Comparison of ENCODE assay signal across 27 cellular contexts in genomic region chr17:73482674-73483293, GRCh38.
"Had no signal": no experiment of that assay in that cellular context is flagged by ENCODE, and none has a peak within 500 bp of the region (broad histone marks: within the 10 kb centered on the region; RNA-seq: fewer than 3 reads in every experiment).

No MANE protein-coding gene starts in this region.

- DNase-seq: activated CD4-positive, alpha-beta T cell treated with anti-CD3 and anti-CD28 coated beads for 36 hours; activated CD4-positive, alpha-beta T cell treated with anti-CD3 and anti-CD28 coated beads, Interleukin-2, amount 50 U/mL, for 48 hours; activated CD8-positive, alpha-beta memory T cell treated with anti-CD3 and anti-CD28 coated beads, Interleukin-2, amount 50 U/mL, for 48 hours; activated naive CD4-positive, alpha-beta T cell; activated T-cell treated with anti-CD3 and anti-CD28 coated beads, Interleukin-2, amount 50 U/mL, for 4 hours; adrenal gland; brain microvascular endothelial cell; caudate nucleus; effector memory CD8-positive, alpha-beta T cell; gastrocnemius medialis; head of caudate nucleus; hypothalamus; left ventricle myocardium superior; pancreas; sigmoid colon; stimulated activated CD4-positive, alpha-beta T cell treated with anti-CD3 and anti-CD28 coated beads, Interleukin-2, amount 100 ng/mL, for 48 hours; stimulated activated naive CD8-positive, alpha-beta T cell treated with anti-CD3 and anti-CD28 coated beads, Interleukin-15, Interleukin-2, amounts not matched to agents 100 U/mL and 50 U/mL, for 24 hours; T-helper 9 cell; thyroid gland; upper lobe of right lung had no signal

- H3K27ac Mint-ChIP-seq: activated CD4-positive, alpha-beta T cell treated with anti-CD3 and anti-CD28 coated beads for 36 hours; activated naive CD8-positive, alpha-beta T cell; activated T-helper 2 cell treated with anti-CD3 and anti-CD28 coated beads, Interferon-gamma antibody, Interleukin-2, Interleukin-4, amounts not matched to agents 10 μg/mL and 5 μg/mL and 100 μg/mL, durations not matched to agents 14 hours and 24 hours and 36 hours; effector memory CD8-positive, alpha-beta T cell; nephron had no signal

- H3K4me1 Mint-ChIP-seq: activated CD4-positive, alpha-beta T cell treated with anti-CD3 and anti-CD28 coated beads for 36 hours had no signal

- H3K4me1 ChIP-seq: adrenal gland, ascending aorta, gastrocnemius medialis, pancreas, sigmoid colon, thyroid gland, upper lobe of right lung had no signal

- ATAC-seq: activated CD4-positive, alpha-beta T cell treated with anti-CD3 and anti-CD28 coated beads for 36 hours; activated T-cell treated with anti-CD3 and anti-CD28 coated beads, Interleukin-2, amount 50 U/mL, for 4 hours; effector memory CD8-positive, alpha-beta T cell; esophagus mucosa; gastrocnemius medialis; left ventricle myocardium superior; pancreas; stimulated activated naive CD8-positive, alpha-beta T cell treated with anti-CD3 and anti-CD28 coated beads, Interleukin-15, Interleukin-2, amounts not matched to agents 100 U/mL and 50 U/mL, for 24 hours; upper lobe of right lung had no signal

- H3K4me3 ChIP-seq: adrenal gland, ascending aorta, gastrocnemius medialis, pancreas, sigmoid colon, smooth muscle cell, thyroid gland, upper lobe of right lung had no signal

- H3K27me3 ChIP-seq: adrenal gland, ascending aorta, brain microvascular endothelial cell, gastrocnemius medialis, pancreas, thyroid gland had no signal

- H3K36me3 ChIP-seq: adrenal gland, ascending aorta, brain microvascular endothelial cell, gastrocnemius medialis, neutrophil, pancreas, sigmoid colon, thyroid gland, upper lobe of right lung had no signal

- H3K9me3 ChIP-seq: adrenal gland, ascending aorta, gastrocnemius medialis, neutrophil, pancreas, thyroid gland, upper lobe of right lung had no signal

- H3K27ac ChIP-seq: adrenal gland, ascending aorta, brain microvascular endothelial cell, gastrocnemius medialis, neutrophil, pancreas, sigmoid colon, thyroid gland, upper lobe of right lung had no signal

- H3K4me2 ChIP-seq: smooth muscle cell had no signal

- H3K27me3 Mint-ChIP-seq: activated CD4-positive, alpha-beta T cell treated with anti-CD3 and anti-CD28 coated beads for 36 hours; activated naive CD8-positive, alpha-beta T cell had no signal

- H3K4me3 Mint-ChIP-seq: activated CD4-positive, alpha-beta T cell treated with anti-CD3 and anti-CD28 coated beads for 36 hours; activated naive CD8-positive, alpha-beta T cell; activated T-cell treated with anti-CD3 and anti-CD28 coated beads, Interleukin-2, amount 50 U/mL, for 4 hours; effector memory CD8-positive, alpha-beta T cell; nephron had no signal
